Comparison of ENCODE assay signal across 8 cellular contexts in genomic region chr4:153083447-153083921, GRCh38.
A peak's percentile ranks its signal among the peaks of the same experiment; 100 is the strongest.
DNase-seq lines count a peak whose midpoint lies in the region; ATAC-seq and TF ChIP-seq lines count a peak whose summit lies in the region.

No MANE protein-coding gene starts in this region.

- peak overlapping the region; percentile 56 for H3K27ac ChIP-seq in substantia nigra (ENCODE audit: low read depth, low read length, poor library complexity, severe bottlenecking)

- TF ChIP-seq POLR2A in erythroblast (IDR thresholded peaks at IDR 0.05; ENCODE audit: low read length) = no peak

- peak; percentile 78 for DNase-seq in D341Med (ENCODE audit: low spot score)
- peak; percentile 63 for DNase-seq in HS-27A (ENCODE audit: low read depth)
- DNase-seq in NCI-H774 (lab: John Stamatoyannopoulos, UW) = peak; percentile 49
- DNase-seq in activated CD8-positive, alpha-beta T cell treated with anti-CD3 and anti-CD28 coated beads, Interleukin-2, amount 10 ng/mL, durations not matched to agents 7 days and 5 days = peak; percentile 68
- DNase-seq in erythroblast (lab: John Stamatoyannopoulos, UW) = peak; percentile 80 to 87
- peak; percentile 73 for DNase-seq in mucosa of gallbladder (ENCODE audit: low spot score)
- DNase-seq in substantia nigra (lab: John Stamatoyannopoulos, UW) = peak in 45 of 49 donors; percentile 9 to 82 (median 51)

- peaks cover 28% of the 10 kb centered on the region for H3K27me3 Mint-ChIP-seq in activated CD8-positive, alpha-beta T cell treated with anti-CD3 and anti-CD28 coated beads, Interleukin-2, amount 10 ng/mL, durations not matched to agents 7 days and 5 days (ENCODE audit: low read depth)

- POLR2A ChIA-PET in activated CD8-positive, alpha-beta T cell treated with anti-CD3 and anti-CD28 coated beads, Interleukin-2, amount 10 ng/mL, durations not matched to agents 7 days and 5 days (lab: Charles Lee) = interaction anchor here (1.0 kb wide), 1 partner anchor 44 kb away, joined by 4 read pairs; no protein-coding TSS in a partner anchor

- CTCF ChIA-PET in activated CD8-positive, alpha-beta T cell treated with anti-CD3 and anti-CD28 coated beads, Interleukin-2, amount 10 ng/mL, durations not matched to agents 7 days and 5 days (lab: Charles Lee) = interaction anchor here (0.6 to 8.9 kb wide), 33 partner anchors 8 to 675 kb away, joined by 3 to 323 read pairs (median 4); partner anchors contain the start of gene MND1

- H3K9me3 Mint-ChIP-seq in activated CD8-positive, alpha-beta T cell treated with anti-CD3 and anti-CD28 coated beads, Interleukin-2, amount 10 ng/mL, durations not matched to agents 7 days and 5 days (ENCODE audit: insufficient read depth) = no peaks in the 10 kb centered on the region

- H3K36me3 Mint-ChIP-seq in activated CD8-positive, alpha-beta T cell treated with anti-CD3 and anti-CD28 coated beads, Interleukin-2, amount 10 ng/mL, durations not matched to agents 7 days and 5 days (ENCODE audit: low read depth) = no peaks in the 10 kb centered on the region

- no peak overlapping the region for H3K4me3 Mint-ChIP-seq in activated CD8-positive, alpha-beta T cell treated with anti-CD3 and anti-CD28 coated beads, Interleukin-2, amount 10 ng/mL, durations not matched to agents 7 days and 5 days

- H3K4me1 Mint-ChIP-seq in activated CD8-positive, alpha-beta T cell treated with anti-CD3 and anti-CD28 coated beads, Interleukin-2, amount 10 ng/mL, durations not matched to agents 7 days and 5 days (ENCODE audit: low read depth) = peaks cover 62% of the 10 kb centered on the region

- ATAC-seq in GM21367 (IDR thresholded peaks at IDR 0.05; ENCODE audit: unreplicated experiment) = peak; percentile 81
- peak; percentile 61 for ATAC-seq in activated CD8-positive, alpha-beta T cell treated with anti-CD3 and anti-CD28 coated beads, Interleukin-2, amount 10 ng/mL, durations not matched to agents 7 days and 5 days

- peak overlapping the region; percentile 60 for H3K27ac Mint-ChIP-seq in activated CD8-positive, alpha-beta T cell treated with anti-CD3 and anti-CD28 coated beads, Interleukin-2, amount 10 ng/mL, durations not matched to agents 7 days and 5 days

Comparison
In these comparisons a context has a peak if more than half of its experiments do, and no peak if none do; other contexts are left out.
1. Peak in every context shown above with its lines: DNase-seq, ATAC-seq and H3K27ac ChIP-seq.